ENCODE assay signal across 1 cellular context in the genomic region with DNA sequence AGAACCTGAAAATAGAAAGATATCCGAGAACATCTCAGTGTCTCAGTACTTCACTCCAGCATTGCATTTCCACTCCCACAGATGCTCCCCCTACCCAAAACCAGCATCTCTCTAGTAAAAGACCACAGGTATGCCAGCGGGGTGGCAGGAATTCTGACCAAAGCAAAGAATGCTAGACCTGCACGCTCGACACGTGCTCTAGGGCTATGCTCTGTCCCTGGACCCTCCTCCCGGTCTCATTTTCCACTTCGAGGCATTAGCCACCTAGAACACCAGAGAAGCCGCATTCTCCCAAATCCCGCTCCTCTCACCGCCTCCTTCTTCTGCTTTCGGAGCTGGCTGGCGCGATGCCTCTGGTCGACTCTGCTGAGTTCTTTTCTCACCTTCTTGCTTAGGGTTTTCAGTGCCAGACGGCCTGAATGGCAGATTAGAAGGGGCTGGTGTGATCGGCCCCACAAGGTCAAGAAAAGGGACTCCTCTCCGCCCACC.
TF ChIP-seq lines count a peak whose summit lies in the region.

No MANE protein-coding gene starts in this region.

TF ChIP-seq in A549, 52 proteins besides CTCF, POLR2A, EP300 and RAD21 (continued from another document):
- TF ChIP-seq GATA3 (IDR thresholded peaks at IDR 0.05; ENCODE audit: borderline replicate concordance) (no peak), ZFP36 (IDR thresholded peaks at IDR 0.05; ENCODE audit: borderline replicate concordance, partially characterized antibody) (no peak), KDM1A (IDR thresholded peaks at IDR 0.05; ENCODE audit: low read depth) (no peak)
